ENCODE assay signal across 22 cellular contexts in genomic region chr6:147304016-147304415, GRCh38.
"Had no signal": no experiment of that assay in that cellular context is flagged by ENCODE, and none has a peak within 500 bp of the region (broad histone marks: within the 10 kb centered on the region; RNA-seq: fewer than 3 reads in every experiment).

No MANE protein-coding gene starts in this region.

- ATAC-seq: Panc1, PC-3 had no signal

- H3K27ac ChIP-seq: HL-60, RWPE1 had no signal

- H3K4me3 Mint-ChIP-seq: IgD-negative memory B cell had no signal

- DNase-seq: KBM-7, MV-4-11, NCI-H1048, NCI-H1105, NCI-H1417 treated with DMSO at 0.1 percent for 48 hours, NCI-H146, NCI-H1694 treated with DMSO at 0.1 percent for 48 hours, NCI-H1930, NCI-H2081, NCI-H2107, NCI-H2227 treated with DMSO at 0.1 percent for 48 hours, NCI-H524 treated with DMSO at 0.1 percent for 48 hours, NCI-H69, NCI-H774, PC-3, SHP77, SK-N-SH, SW 1271 had no signal

- H3K27me3 Mint-ChIP-seq: IgD-negative memory B cell had no signal

- H3K27ac Mint-ChIP-seq: IgD-negative memory B cell had no signal
